Comparison of ENCODE assay signal across 8 cellular contexts in the genomic region with DNA sequence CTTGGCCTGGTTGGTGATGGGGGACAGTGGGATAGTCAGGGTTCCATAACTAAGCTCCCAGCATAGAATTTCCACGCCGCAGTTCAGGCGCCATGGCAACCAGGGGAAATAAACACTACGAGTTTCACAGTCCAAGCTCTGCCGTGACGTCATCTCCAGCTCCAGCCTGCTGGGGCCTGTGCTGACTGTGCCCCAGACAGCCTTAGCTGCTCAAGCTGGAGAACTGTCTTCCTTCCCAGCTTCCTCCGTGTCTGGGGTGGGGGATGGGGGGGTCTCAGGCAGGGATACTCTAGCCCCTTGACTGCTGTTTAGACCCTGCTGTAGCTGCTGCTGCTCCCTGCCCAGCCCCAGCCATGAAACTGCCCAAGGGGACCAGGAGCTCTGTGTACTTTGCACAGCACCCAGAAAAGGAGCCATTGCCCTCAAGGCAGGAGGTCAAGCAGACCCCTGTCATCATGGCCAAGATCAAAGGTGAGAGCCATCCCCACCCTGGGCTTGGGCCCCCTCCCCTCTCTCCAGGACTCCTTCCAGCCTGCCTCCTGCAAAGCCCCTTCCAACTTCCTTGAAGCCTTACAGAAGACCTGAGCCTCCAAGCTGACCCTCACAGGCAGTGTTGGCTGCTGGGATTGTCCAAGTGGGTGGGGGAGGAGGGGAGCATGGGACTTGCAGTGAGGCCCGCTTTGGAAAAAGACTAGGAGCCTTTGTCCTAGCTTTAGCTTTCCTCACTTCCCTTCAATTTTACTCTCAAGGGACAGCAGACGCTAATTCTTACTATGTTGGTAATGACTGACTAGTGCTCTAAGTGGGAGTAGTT. TPM values are rescaled to one million over a fixed set of nuclear protein-coding genes. Genes with fewer than 3 reads are reported as not detected.
DNase-seq lines count a peak whose midpoint lies in the region; ATAC-seq, FAIRE-seq and TF ChIP-seq lines count a peak whose summit lies in the region.

No MANE protein-coding gene starts in this region.

- H3K9ac ChIP-seq in colonic mucosa (ENCODE audit: low read depth in 2 of 2, low read length in 2 of 2), result peak overlapping the region; percentile 58 to 62

- H3K27me3 ChIP-seq in colonic mucosa (no peaks in the 10 kb centered on the region), vagina (no peaks in the 10 kb centered on the region)

- H3K4me3 ChIP-seq in colonic mucosa (no peak overlapping the region), vagina (no peak overlapping the region)

- H3K36me3 ChIP-seq in colonic mucosa (no peaks in the 10 kb centered on the region), vagina (no peaks in the 10 kb centered on the region)

- H3K4me1 ChIP-seq in colonic mucosa (peaks cover 6% of the 10 kb centered on the region), vagina (peaks cover 19% of the 10 kb centered on the region)

- peak; percentile 70 for FAIRE-seq in GM12891 (lab: Jason Lieb, UNC)

- no peak for DNase-seq in GM12891 (ENCODE audit: insufficient read length, low spot score)
- DNase-seq in HS-5 (ENCODE audit: low read depth), result peak; percentile 35
- peak; percentile 50 for DNase-seq in SK-MEL-5 (ENCODE audit: low read depth, low spot score)
- peak; percentile 88 for DNase-seq in colonic mucosa
- DNase-seq in left kidney (ENCODE audit: low read depth, low spot score), result peak; percentile 98
- DNase-seq in stimulated activated CD4-positive, alpha-beta T cell treated with anti-CD3 and anti-CD28 coated beads, Interleukin-15, amount 100 ng/mL, for 48 hours (ENCODE audit: low read depth in 2 of 2), result peak; percentile 21 to 30
- no peak for DNase-seq in vagina (ENCODE audit: extremely low spot score in 2 of 2)

- intact Hi-C loops in colonic mucosa (cut with DNase I) (no loop called here), vagina (cut with DNase I) (loop anchor here (10.0 kb wide), 1 partner anchor 1341 kb away; no protein-coding TSS in a partner anchor)

- H3K9me3 ChIP-seq in colonic mucosa, result no peaks in the 10 kb centered on the region
- H3K9me3 ChIP-seq in vagina, result no peaks in the 10 kb centered on the region

- no peak for ATAC-seq in GM18498 (IDR thresholded peaks at IDR 0.05; ENCODE audit: unreplicated experiment)

- TF ChIP-seq POLR2A in GM12891 (IDR thresholded peaks at IDR 0.05; ENCODE audit: low read depth, low read length) (no peak), vagina (IDR thresholded peaks at IDR 0.05) (no peak)

- H3K27ac ChIP-seq in colonic mucosa, result peak overlapping the region; percentile 38
- H3K27ac ChIP-seq in vagina, result no peak overlapping the region

- no peak for TF ChIP-seq CTCF in colonic mucosa (IDR thresholded peaks at IDR 0.05)
- no peak for TF ChIP-seq CTCF in vagina (IDR thresholded peaks at IDR 0.05)

- in situ Hi-C loops in SK-MEL-5 (cut with HindIII; ENCODE audit: low pct_unique_long_range_greater_than_20kb, low sequenced_read_pairs), result no loop called here

TF ChIP-seq in GM12891, 5 proteins besides CTCF, POLR2A, EP300 and RAD21:
- TF ChIP-seq SPI1 (IDR thresholded peaks at IDR 0.05; ENCODE audit: low read depth, low read length) (no peak), POU2F2 (IDR thresholded peaks at IDR 0.05; ENCODE audit: low read depth, low read length) (no peak), PAX5 (IDR thresholded peaks at IDR 0.05; ENCODE audit: insufficient read depth, low read length, severe bottlenecking) (no peak), POLR2AphosphoS5 (IDR thresholded peaks at IDR 0.05; ENCODE audit: low read depth, low read length) (no peak), TAF1 (IDR thresholded peaks at IDR 0.05; ENCODE audit: low read depth, low read length) (no peak)
TF ChIP-seq in GM12891: peak in this region for 0.

RNA-seq across cellular contexts. Expression of a gene that starts 11.4 kb away (rescaled TPM):
- polyA plus RNA-seq in GM12891 (2012; ENCODE audit: low read depth, missing spikeins), result 0.67 TPM
- 11.8 and 13.7 TPM in 2 replicates for total RNA-seq in SK-MEL-5 (2014; rRNA removed; shearing (Covaris generic))
- 15.1 and 16.9 TPM in 2 replicates for polyA plus RNA-seq in SK-MEL-5 (2015; cell fraction: cytosol; rRNA removed)
- 12.0 and 12.3 TPM in 2 replicates for polyA plus RNA-seq in SK-MEL-5 (2015; cell fraction: nucleus; rRNA removed)
- total RNA-seq in colonic mucosa (10 to 100 TPM in 1 of 2 donors, 1 to 10 TPM in 1; 2.1 to 12.7 TPM), vagina (23.1 TPM)

Comparison
In these comparisons a context has a peak if more than half of its experiments do, and no peak if none do; other contexts are left out.
1. DNase-seq: peak in HS-5 (single experiment), SK-MEL-5 (single experiment), colonic mucosa (single experiment), left kidney (single experiment) and stimulated activated CD4-positive, alpha-beta T cell treated with anti-CD3 and anti-CD28 coated beads, Interleukin-15, amount 100 ng/mL, for 48 hours (2 of 2); none in GM12891 (single experiment) and vagina (0 of 2).